Comparison of ENCODE assay signal across 1 cellular context in the genomic region with DNA sequence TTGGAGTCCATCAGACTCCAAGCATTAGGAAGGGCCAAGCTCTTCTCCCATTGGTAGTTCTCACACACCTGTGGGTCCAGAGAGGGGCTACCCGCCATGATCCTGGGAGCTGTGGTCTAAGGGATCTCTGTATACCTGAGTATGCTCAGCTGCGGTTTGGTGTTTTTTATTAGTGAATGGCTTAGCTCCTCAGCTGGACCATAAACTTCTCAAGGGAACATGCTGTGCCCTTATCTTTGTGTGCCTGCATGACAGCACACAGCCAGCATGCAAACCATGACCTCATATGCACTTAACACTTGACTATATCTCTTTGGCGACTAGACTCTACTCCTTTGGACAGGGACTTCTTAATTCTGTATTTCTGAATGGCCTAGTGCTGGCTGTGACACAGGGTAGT.
TF ChIP-seq lines count a peak whose summit lies in the region.

No MANE protein-coding gene starts in this region.

TF ChIP-seq in K562, 482 proteins besides CTCF, POLR2A, EP300 and RAD21 (continued from another document and continues in another):
- TF ChIP-seq, protein P1, sequence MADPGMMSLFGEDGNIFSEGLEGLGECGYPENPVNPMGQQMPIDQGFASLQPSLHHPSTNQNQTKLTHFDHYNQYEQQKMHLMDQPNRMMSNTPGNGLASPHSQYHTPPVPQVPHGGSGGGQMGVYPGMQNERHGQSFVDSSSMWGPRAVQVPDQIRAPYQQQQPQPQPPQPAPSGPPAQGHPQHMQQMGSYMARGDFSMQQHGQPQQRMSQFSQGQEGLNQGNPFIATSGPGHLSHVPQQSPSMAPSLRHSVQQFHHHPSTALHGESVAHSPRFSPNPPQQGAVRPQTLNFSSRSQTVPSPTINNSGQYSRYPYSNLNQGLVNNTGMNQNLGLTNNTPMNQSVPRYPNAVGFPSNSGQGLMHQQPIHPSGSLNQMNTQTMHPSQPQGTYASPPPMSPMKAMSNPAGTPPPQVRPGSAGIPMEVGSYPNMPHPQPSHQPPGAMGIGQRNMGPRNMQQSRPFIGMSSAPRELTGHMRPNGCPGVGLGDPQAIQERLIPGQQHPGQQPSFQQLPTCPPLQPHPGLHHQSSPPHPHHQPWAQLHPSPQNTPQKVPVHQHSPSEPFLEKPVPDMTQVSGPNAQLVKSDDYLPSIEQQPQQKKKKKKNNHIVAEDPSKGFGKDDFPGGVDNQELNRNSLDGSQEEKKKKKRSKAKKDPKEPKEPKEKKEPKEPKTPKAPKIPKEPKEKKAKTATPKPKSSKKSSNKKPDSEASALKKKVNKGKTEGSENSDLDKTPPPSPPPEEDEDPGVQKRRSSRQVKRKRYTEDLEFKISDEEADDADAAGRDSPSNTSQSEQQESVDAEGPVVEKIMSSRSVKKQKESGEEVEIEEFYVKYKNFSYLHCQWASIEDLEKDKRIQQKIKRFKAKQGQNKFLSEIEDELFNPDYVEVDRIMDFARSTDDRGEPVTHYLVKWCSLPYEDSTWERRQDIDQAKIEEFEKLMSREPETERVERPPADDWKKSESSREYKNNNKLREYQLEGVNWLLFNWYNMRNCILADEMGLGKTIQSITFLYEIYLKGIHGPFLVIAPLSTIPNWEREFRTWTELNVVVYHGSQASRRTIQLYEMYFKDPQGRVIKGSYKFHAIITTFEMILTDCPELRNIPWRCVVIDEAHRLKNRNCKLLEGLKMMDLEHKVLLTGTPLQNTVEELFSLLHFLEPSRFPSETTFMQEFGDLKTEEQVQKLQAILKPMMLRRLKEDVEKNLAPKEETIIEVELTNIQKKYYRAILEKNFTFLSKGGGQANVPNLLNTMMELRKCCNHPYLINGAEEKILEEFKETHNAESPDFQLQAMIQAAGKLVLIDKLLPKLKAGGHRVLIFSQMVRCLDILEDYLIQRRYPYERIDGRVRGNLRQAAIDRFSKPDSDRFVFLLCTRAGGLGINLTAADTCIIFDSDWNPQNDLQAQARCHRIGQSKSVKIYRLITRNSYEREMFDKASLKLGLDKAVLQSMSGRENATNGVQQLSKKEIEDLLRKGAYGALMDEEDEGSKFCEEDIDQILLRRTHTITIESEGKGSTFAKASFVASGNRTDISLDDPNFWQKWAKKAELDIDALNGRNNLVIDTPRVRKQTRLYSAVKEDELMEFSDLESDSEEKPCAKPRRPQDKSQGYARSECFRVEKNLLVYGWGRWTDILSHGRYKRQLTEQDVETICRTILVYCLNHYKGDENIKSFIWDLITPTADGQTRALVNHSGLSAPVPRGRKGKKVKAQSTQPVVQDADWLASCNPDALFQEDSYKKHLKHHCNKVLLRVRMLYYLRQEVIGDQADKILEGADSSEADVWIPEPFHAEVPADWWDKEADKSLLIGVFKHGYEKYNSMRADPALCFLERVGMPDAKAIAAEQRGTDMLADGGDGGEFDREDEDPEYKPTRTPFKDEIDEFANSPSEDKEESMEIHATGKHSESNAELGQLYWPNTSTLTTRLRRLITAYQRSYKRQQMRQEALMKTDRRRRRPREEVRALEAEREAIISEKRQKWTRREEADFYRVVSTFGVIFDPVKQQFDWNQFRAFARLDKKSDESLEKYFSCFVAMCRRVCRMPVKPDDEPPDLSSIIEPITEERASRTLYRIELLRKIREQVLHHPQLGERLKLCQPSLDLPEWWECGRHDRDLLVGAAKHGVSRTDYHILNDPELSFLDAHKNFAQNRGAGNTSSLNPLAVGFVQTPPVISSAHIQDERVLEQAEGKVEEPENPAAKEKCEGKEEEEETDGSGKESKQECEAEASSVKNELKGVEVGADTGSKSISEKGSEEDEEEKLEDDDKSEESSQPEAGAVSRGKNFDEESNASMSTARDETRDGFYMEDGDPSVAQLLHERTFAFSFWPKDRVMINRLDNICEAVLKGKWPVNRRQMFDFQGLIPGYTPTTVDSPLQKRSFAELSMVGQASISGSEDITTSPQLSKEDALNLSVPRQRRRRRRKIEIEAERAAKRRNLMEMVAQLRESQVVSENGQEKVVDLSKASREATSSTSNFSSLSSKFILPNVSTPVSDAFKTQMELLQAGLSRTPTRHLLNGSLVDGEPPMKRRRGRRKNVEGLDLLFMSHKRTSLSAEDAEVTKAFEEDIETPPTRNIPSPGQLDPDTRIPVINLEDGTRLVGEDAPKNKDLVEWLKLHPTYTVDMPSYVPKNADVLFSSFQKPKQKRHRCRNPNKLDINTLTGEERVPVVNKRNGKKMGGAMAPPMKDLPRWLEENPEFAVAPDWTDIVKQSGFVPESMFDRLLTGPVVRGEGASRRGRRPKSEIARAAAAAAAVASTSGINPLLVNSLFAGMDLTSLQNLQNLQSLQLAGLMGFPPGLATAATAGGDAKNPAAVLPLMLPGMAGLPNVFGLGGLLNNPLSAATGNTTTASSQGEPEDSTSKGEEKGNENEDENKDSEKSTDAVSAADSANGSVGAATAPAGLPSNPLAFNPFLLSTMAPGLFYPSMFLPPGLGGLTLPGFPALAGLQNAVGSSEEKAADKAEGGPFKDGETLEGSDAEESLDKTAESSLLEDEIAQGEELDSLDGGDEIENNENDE (IDR thresholded peaks at IDR 0.05; ENCODE audit: low read depth, low read length) = peak; percentile 42
- TF ChIP-seq CBX3 (IDR thresholded peaks at IDR 0.05; ENCODE audit: borderline replicate concordance in 1 of 2, low read length in 2 of 2) = peak in 1 of 2 experiments; percentile 76; a peak in 1 of 3 replicates
- TF ChIP-seq RHOXF2B (CRISPR knock-in tag; conservative IDR thresholded peaks at IDR 0.05) = no peak
- TF ChIP-seq GATAD2B (IDR thresholded peaks at IDR 0.05; ENCODE audit: borderline replicate concordance) = peak; percentile 58; the same call in 1 of the 2 replicates
- TF ChIP-seq SOX6 (IDR thresholded peaks at IDR 0.05) = peak; percentile 62
- TF ChIP-seq CBFA2T3 (IDR thresholded peaks at IDR 0.05) = peak; percentile 83
- no peak for TF ChIP-seq ZNF263 (CRISPR knock-in tag; IDR thresholded peaks at IDR 0.05; ENCODE audit: borderline replicate concordance)
- 0 out of 6 replicates have a peak, but pooled peaks of 1 of the 3 experiments have one; percentile 23 for TF ChIP-seq ZBTB11 (CRISPR knock-in tag; IDR thresholded peaks at IDR 0.05)
- TF ChIP-seq NR2C2 (CRISPR knock-in tag; IDR thresholded peaks at IDR 0.05) = no peak
- peak; percentile 74 for TF ChIP-seq NR2C2 (tag; IDR thresholded peaks at IDR 0.05)
- peak; percentile 49; the same call in 1 of the 2 replicates for TF ChIP-seq FOSL1 (tag; conservative IDR thresholded peaks at IDR 0.05)
- TF ChIP-seq TEAD4 (IDR thresholded peaks at IDR 0.05; ENCODE audit: low read length) = peak; percentile 78
- TF ChIP-seq TEAD4 (CRISPR knock-in tag; IDR thresholded peaks at IDR 0.05; ENCODE audit: borderline replicate concordance) = no peak
- no peak for TF ChIP-seq MXI1 (IDR thresholded peaks at IDR 0.05; ENCODE audit: low read depth, low read length)
- peak; percentile 45; the same call in 1 of the 2 replicates for TF ChIP-seq ZNF766 (CRISPR knock-in tag; conservative IDR thresholded peaks at IDR 0.05)
- TF ChIP-seq TBP (optimal IDR thresholded peaks at IDR 0.05; ENCODE audit: low read depth, low read length) = peak; percentile 51
- TF ChIP-seq MGA (IDR thresholded peaks at IDR 0.05) = peak; percentile 95
- peak; percentile 54; the same call in 1 of the 2 replicates for TF ChIP-seq ATF2 (CRISPR knock-in tag; IDR thresholded peaks at IDR 0.05)
